In genomic region chr3:65955792-65956477, GRCh38 we compare ENCODE assay signal across 13 cellular contexts.
DNase-seq lines count a peak whose midpoint lies in the region; ATAC-seq and TF ChIP-seq lines count a peak whose summit lies in the region.
"Had no signal": no experiment of that assay in that cellular context is flagged by ENCODE, and none has a peak within 500 bp of the region (broad histone marks: within the 10 kb centered on the region; RNA-seq: fewer than 3 reads in every experiment).

No MANE protein-coding gene starts in this region.

- no peaks in the 10 kb centered on the region for H3K36me3 ChIP-seq in subcutaneous abdominal adipose tissue (ENCODE audit: control insufficient read depth in 5 of 5, insufficient read depth in 5 of 5, low read length in 5 of 5)

- peak overlapping the region; percentile 22 for H3K27ac ChIP-seq in subcutaneous abdominal adipose tissue (ENCODE audit: low read depth, low read length)
- H3K27ac ChIP-seq: parathyroid adenoma had no signal

- H3K27me3 Mint-ChIP-seq in stimulated activated naive CD8-positive, alpha-beta T cell treated with anti-CD3 and anti-CD28 coated beads, Interleukin-15, amount 100 ng/mL, for 72 hours: peaks cover 11% of the 10 kb centered on the region
- H3K27me3 Mint-ChIP-seq: activated naive CD8-positive, alpha-beta T cell had no signal

- H3K9me3 Mint-ChIP-seq in stimulated activated naive CD8-positive, alpha-beta T cell treated with anti-CD3 and anti-CD28 coated beads, Interleukin-15, amount 100 ng/mL, for 72 hours: peaks cover 0 to 5% of the 10 kb centered on the region in 2 donors
- H3K9me3 Mint-ChIP-seq: activated CD4-positive, alpha-beta memory T cell treated with anti-CD3 and anti-CD28 coated beads for 36 hours had no signal

- H3K4me3 ChIP-seq in WI38 (ENCODE audit: low read depth, low read length) (peak overlapping the region; percentile 36), subcutaneous abdominal adipose tissue (ENCODE audit: low read depth in 1 of 5, low read length in 5 of 5) (no peak overlapping the region)

- H3K9ac ChIP-seq in subcutaneous abdominal adipose tissue (ENCODE audit: low read length in 5 of 5): no peak overlapping the region
- H3K9ac ChIP-seq: parathyroid adenoma had no signal

- no peaks in the 10 kb centered on the region for H3K27me3 ChIP-seq in subcutaneous abdominal adipose tissue (ENCODE audit: control insufficient read depth in 5 of 5, insufficient read depth in 4 of 5, low read length in 5 of 5)

- ATAC-seq in stimulated activated naive CD8-positive, alpha-beta T cell treated with anti-CD3 and anti-CD28 coated beads, Interleukin-15, amount 100 ng/mL, for 72 hours: no peak

- no peak overlapping the region for H3K4me3 Mint-ChIP-seq in stimulated activated naive CD8-positive, alpha-beta T cell treated with anti-CD3 and anti-CD28 coated beads, Interleukin-15, amount 100 ng/mL, for 72 hours
- H3K4me3 Mint-ChIP-seq: activated CD4-positive, alpha-beta memory T cell treated with anti-CD3 and anti-CD28 coated beads for 36 hours; activated naive CD8-positive, alpha-beta T cell; immature natural killer cell had no signal

- H3K27ac Mint-ChIP-seq in stimulated activated naive CD8-positive, alpha-beta T cell treated with anti-CD3 and anti-CD28 coated beads, Interleukin-15, amount 100 ng/mL, for 72 hours: no peak overlapping the region
- H3K27ac Mint-ChIP-seq: activated CD4-positive, alpha-beta memory T cell treated with anti-CD3 and anti-CD28 coated beads for 36 hours; activated naive CD8-positive, alpha-beta T cell; immature natural killer cell had no signal

- no peaks in the 10 kb centered on the region for H3K9me3 ChIP-seq in subcutaneous abdominal adipose tissue (ENCODE audit: control insufficient read depth in 5 of 5, low read length in 5 of 5)

- peaks cover 6% of the 10 kb centered on the region for H3K4me1 Mint-ChIP-seq in stimulated activated naive CD8-positive, alpha-beta T cell treated with anti-CD3 and anti-CD28 coated beads, Interleukin-15, amount 100 ng/mL, for 72 hours
- H3K4me1 Mint-ChIP-seq: immature natural killer cell had no signal

- H3K4me1 ChIP-seq in subcutaneous abdominal adipose tissue (ENCODE audit: control insufficient read depth in 5 of 5, insufficient read depth in 5 of 5, low read length in 5 of 5): peaks cover 0 to 50% (median 40%) of the 10 kb centered on the region in 5 donors

- DNase-seq in HCEC 1CT: peak; percentile 83
- DNase-seq in iris pigment epithelial cell (ENCODE audit: low read depth): peak; percentile 84
- no peak for DNase-seq in activated naive CD4-positive, alpha-beta T cell treated with anti-CD3 and anti-CD28 coated beads, Interleukin-2, amount 50 U/mL, for 16 hours
- no peak for DNase-seq in stimulated activated naive CD8-positive, alpha-beta T cell treated with anti-CD3 and anti-CD28 coated beads, Interleukin-15, amount 100 ng/mL, for 72 hours
- DNase-seq in NCI-H1048 (lab: John Stamatoyannopoulos, UW): no peak
- DNase-seq in NCI-H526 treated with DMSO at 0.1 percent for 48 hours (lab: John Stamatoyannopoulos, UW): no peak
- DNase-seq: activated CD4-positive, alpha-beta memory T cell treated with anti-CD3 and anti-CD28 coated beads for 36 hours; immature natural killer cell; NCI-H446 treated with DMSO at 0.1 percent for 48 hours had no signal

- no peak for TF ChIP-seq CTCF in WI38 (IDR thresholded peaks at IDR 0.05; ENCODE audit: low read depth, low read length)

Comparison
In these comparisons a context has a peak if more than half of its experiments do, and no peak if none do; other contexts are left out.
1. DNase-seq: peak in HCEC 1CT (single experiment) and iris pigment epithelial cell (single experiment); none in activated naive CD4-positive, alpha-beta T cell treated with anti-CD3 and anti-CD28 coated beads, Interleukin-2, amount 50 U/mL, for 16 hours (single experiment), stimulated activated naive CD8-positive, alpha-beta T cell treated with anti-CD3 and anti-CD28 coated beads, Interleukin-15, amount 100 ng/mL, for 72 hours (0 of 2), NCI-H1048 (single experiment) and NCI-H526 treated with DMSO at 0.1 percent for 48 hours (single experiment).